Comparison of ENCODE assay signal across 22 cellular contexts in the genomic region with DNA sequence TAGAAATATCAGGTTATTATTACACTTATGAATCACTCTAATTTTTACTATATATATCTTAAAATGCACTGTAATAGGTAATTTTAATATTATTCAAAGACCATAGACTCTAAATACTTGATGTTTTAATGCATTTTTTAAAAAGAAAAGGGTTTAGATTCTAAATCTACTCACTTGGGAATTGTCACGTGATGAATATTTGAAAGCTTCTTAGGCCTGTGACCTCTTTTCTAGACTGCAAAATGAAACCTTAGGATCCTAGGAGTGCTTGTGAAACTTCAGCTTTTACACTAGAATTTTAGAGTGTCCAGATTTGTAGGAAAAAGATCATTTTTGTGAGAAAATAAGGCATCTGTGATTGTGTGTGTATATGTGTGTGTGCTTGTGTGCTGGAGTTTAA.
DNase-seq lines count a peak whose midpoint lies in the region; ATAC-seq, FAIRE-seq and TF ChIP-seq lines count a peak whose summit lies in the region.
"Had no signal": no experiment of that assay in that cellular context is flagged by ENCODE, and none has a peak within 500 bp of the region (broad histone marks: within the 10 kb centered on the region; RNA-seq: fewer than 3 reads in every experiment).

No MANE protein-coding gene starts in this region.

- no peaks in the 10 kb centered on the region for H3K27me3 Mint-ChIP-seq in MCF 10A (ENCODE audit: insufficient read depth, unreplicated experiment)
- H3K27me3 Mint-ChIP-seq: B cell; CD4-positive, alpha-beta T cell had no signal

- no peaks in the 10 kb centered on the region for H3K9me1 ChIP-seq in K562 (ENCODE audit: control insufficient read depth, insufficient read depth, low read length)

- TF ChIP-seq RAD21 in K562 (CRISPR knock-in tag; conservative IDR thresholded peaks at IDR 0.05 in 1 of 2, IDR thresholded peaks at IDR 0.05 in 1 of 2) = no peak

- H3K27ac ChIP-seq in mammary epithelial cell (ENCODE audit: insufficient read depth, low read depth, low read length) (no peak overlapping the region), K562 (ENCODE audit: extremely low read depth, low read depth, low read length) (no peak overlapping the region), right lobe of liver (no peak overlapping the region)
- H3K27ac ChIP-seq: 22Rv1; A549; BLaER1 treated with 17β-estradiol and CSF1 and Interleukin-3, amounts not matched to agents 10 nM and 100 nM; C4-2B had no signal

- dilution Hi-C loops in mammary epithelial cell (cut with HindIII; ENCODE audit: low sequenced_read_pairs) = no loop called here

- no peaks in the 10 kb centered on the region for H4K20me1 ChIP-seq in mammary epithelial cell (ENCODE audit: insufficient read depth, low read length)
- H4K20me1 ChIP-seq in K562 (replicated peaks; ENCODE audit: control insufficient read depth, insufficient read depth, low read length) = no peaks in the 10 kb centered on the region
- H4K20me1 ChIP-seq: BLaER1 treated with 17β-estradiol and CSF1 and Interleukin-3, amounts not matched to agents 10 nM and 100 nM had no signal

- TF ChIP-seq CTCF in mammary epithelial cell (conservative IDR thresholded peaks at IDR 0.05 in 1 of 2, IDR thresholded peaks at IDR 0.05 in 1 of 2; ENCODE audit: extremely low read depth in 1 of 2, insufficient read depth in 1 of 2, low read depth in 1 of 2, low read length in 2 of 2) (no peak), MCF 10A (IDR thresholded peaks at IDR 0.05; ENCODE audit: unreplicated experiment) (no peak), K562 (IDR thresholded peaks at IDR 0.05 in 2 of 3, conservative IDR thresholded peaks at IDR 0.05 in 1 of 3; ENCODE audit: insufficient read depth in 2 of 3, low read depth in 1 of 3, low read length in 3 of 3) (no peak), choroid plexus epithelial cell (conservative IDR thresholded peaks at IDR 0.05; ENCODE audit: low read depth, low read length) (no peak), right lobe of liver (IDR thresholded peaks at IDR 0.05) (no peak)

- in situ Hi-C loops in mammary epithelial cell (cut with MboI; ENCODE audit: low sequenced_read_pairs in 2 of 2) = no loop called here
- in situ Hi-C loops in K562 (cut with MboI) = no loop called here

- CTCF ChIA-PET in mammary epithelial cell (lab: Charles Lee; ENCODE audit: low non-redundant PET) = no interaction called here
- CTCF ChIA-PET in MCF 10A (lab: Yijun Ruan, JAX) = no interaction called here
- CTCF ChIA-PET in K562 (lab: Yijun Ruan, JAX; ENCODE audit: low intra/inter-chr PET ratio) = no interaction called here

- FAIRE-seq in K562 (lab: Jason Lieb, UNC) = no peak
- FAIRE-seq: A549, D721Med, G401.6, GM12892, GM18507 had no signal

- ATAC-seq in K562 (no peak), right lobe of liver (no peak)
- ATAC-seq: A549; CD8-positive, alpha-beta T cell had no signal

- TF ChIP-seq POLR2A in K562 (conservative IDR thresholded peaks at IDR 0.05) = no peak
- TF ChIP-seq POLR2A in right lobe of liver (IDR thresholded peaks at IDR 0.05) = no peak

- H2AFZ ChIP-seq in mammary epithelial cell (ENCODE audit: low read depth, low read length) (peak overlapping the region; percentile 70), K562 (ENCODE audit: low read depth, low read length) (no peak overlapping the region)

- H3K9ac ChIP-seq in mammary epithelial cell (ENCODE audit: insufficient read depth, low read length) (no peak overlapping the region), K562 (ENCODE audit: insufficient read depth in 1 of 2, low read depth in 2 of 2, low read length in 2 of 2) (no peak overlapping the region)
- H3K9ac ChIP-seq: BLaER1 treated with 17β-estradiol and CSF1 and Interleukin-3, amounts not matched to agents 10 nM and 100 nM had no signal

- TF ChIP-seq EP300 in K562 (IDR thresholded peaks at IDR 0.05; ENCODE audit: low read length) = no peak

- H3K4me3 ChIP-seq in mammary epithelial cell (replicated peaks in 1 of 3; ENCODE audit: insufficient read depth in 1 of 3, low read depth in 2 of 3, low read length in 3 of 3) (no peak overlapping the region), K562 (no peak overlapping the region), choroid plexus epithelial cell (ENCODE audit: low read depth, low read length) (no peak overlapping the region), right lobe of liver (no peak overlapping the region)
- H3K4me3 ChIP-seq: A549; BLaER1 treated with 17β-estradiol and CSF1 and Interleukin-3, amounts not matched to agents 10 nM and 100 nM had no signal

- H3K4me1 Mint-ChIP-seq in MCF 10A (ENCODE audit: insufficient read depth, unreplicated experiment) = no peaks in the 10 kb centered on the region
- H3K4me1 Mint-ChIP-seq: B cell had no signal

- H3K79me2 ChIP-seq in mammary epithelial cell (ENCODE audit: insufficient read depth, low read length) (no peaks in the 10 kb centered on the region), K562 (ENCODE audit: control insufficient read depth, insufficient read depth, low read length) (no peaks in the 10 kb centered on the region)

- H3K9me3 ChIP-seq in mammary epithelial cell (replicated peaks; ENCODE audit: insufficient read depth, low read length) = no peaks in the 10 kb centered on the region
- H3K9me3 ChIP-seq in K562 (replicated peaks; ENCODE audit: control insufficient read depth, insufficient read depth, low read depth, low read length) = no peaks in the 10 kb centered on the region
- no peaks in the 10 kb centered on the region for H3K9me3 ChIP-seq in right lobe of liver
- H3K9me3 ChIP-seq: A549; BLaER1 treated with 17β-estradiol and CSF1 and Interleukin-3, amounts not matched to agents 10 nM and 100 nM; Caco-2 had no signal

- no peak overlapping the region for H3K27ac Mint-ChIP-seq in MCF 10A (ENCODE audit: low read depth, unreplicated experiment)
- H3K27ac Mint-ChIP-seq: B cell; CD4-positive, alpha-beta T cell; CD8-positive, alpha-beta T cell had no signal

- BruUV-seq in mammary epithelial cell (replicated peaks; lab: Mats Ljungman, UMichigan) = no TSS peak
- no TSS peak for BruUV-seq in MCF 10A (replicated peaks; lab: Mats Ljungman, UMichigan)
- no TSS peak for BruUV-seq in K562 (replicated peaks; lab: Mats Ljungman, UMichigan)

- H3K36me3 Mint-ChIP-seq in MCF 10A (ENCODE audit: insufficient read depth, unreplicated experiment) = no peaks in the 10 kb centered on the region
- H3K36me3 Mint-ChIP-seq: CD8-positive, alpha-beta T cell had no signal

- H3K9me3 Mint-ChIP-seq in MCF 10A (ENCODE audit: unreplicated experiment) = no peaks in the 10 kb centered on the region
- H3K9me3 Mint-ChIP-seq: CD8-positive, alpha-beta T cell had no signal

- DNase-seq in mammary epithelial cell (no peak), MCF 10A (ENCODE audit: unreplicated experiment) (no peak), K562 (ENCODE audit: extremely low read depth in 1 of 4, low spot score in 3 of 4) (no peak), choroid plexus epithelial cell (ENCODE audit: low read depth) (peak; percentile 11), right lobe of liver (no peak), NCI-H146 (lab: John Stamatoyannopoulos, UW) (no peak)
- DNase-seq: AML-193; Caco-2; Calu3; CD4-positive, alpha-beta T cell; CD8-positive, alpha-beta T cell; DMS79 treated with DMSO at 0.1 percent for 48 hours; GF-D8 had no signal

- no peak overlapping the region for H3K4me3 Mint-ChIP-seq in MCF 10A (ENCODE audit: unreplicated experiment)
- H3K4me3 Mint-ChIP-seq: B cell; CD4-positive, alpha-beta T cell; CD8-positive, alpha-beta T cell had no signal

- H3K36me3 ChIP-seq in mammary epithelial cell (ENCODE audit: insufficient read depth, low read length) (no peaks in the 10 kb centered on the region), K562 (ENCODE audit: control insufficient read depth, insufficient read depth, low read length) (no peaks in the 10 kb centered on the region), right lobe of liver (no peaks in the 10 kb centered on the region)
- H3K36me3 ChIP-seq: BLaER1 treated with 17β-estradiol and CSF1 and Interleukin-3, amounts not matched to agents 10 nM and 100 nM had no signal

- H3K27me3 ChIP-seq in mammary epithelial cell (ENCODE audit: insufficient read depth, low read length) = no peaks in the 10 kb centered on the region
- H3K27me3 ChIP-seq in K562 (ENCODE audit: control insufficient read depth in 2 of 2, insufficient read depth in 2 of 2, low read length in 2 of 2) = no peaks in the 10 kb centered on the region
- H3K27me3 ChIP-seq in right lobe of liver = no peaks in the 10 kb centered on the region
- H3K27me3 ChIP-seq: BLaER1 treated with 17β-estradiol and CSF1 and Interleukin-3, amounts not matched to agents 10 nM and 100 nM had no signal

- H3K4me2 ChIP-seq in mammary epithelial cell (ENCODE audit: insufficient read depth, low read depth, low read length) (no peak overlapping the region), K562 (ENCODE audit: insufficient read depth, low read length) (no peak overlapping the region)
- H3K4me2 ChIP-seq: A549; BLaER1 treated with 17β-estradiol and CSF1 and Interleukin-3, amounts not matched to agents 10 nM and 100 nM had no signal

- H3K4me1 ChIP-seq in mammary epithelial cell (ENCODE audit: insufficient read depth, low read length) = no peaks in the 10 kb centered on the region
- H3K4me1 ChIP-seq in K562 (replicated peaks in 1 of 2; ENCODE audit: control insufficient read depth in 2 of 2, insufficient read depth in 2 of 2, low read length in 2 of 2) = no peaks in the 10 kb centered on the region
- no peaks in the 10 kb centered on the region for H3K4me1 ChIP-seq in right lobe of liver
- H3K4me1 ChIP-seq: A549; BLaER1 treated with 17β-estradiol and CSF1 and Interleukin-3, amounts not matched to agents 10 nM and 100 nM; Caco-2 had no signal

- intact Hi-C loops in mammary epithelial cell (cut with micrococcal nuclease) (no loop called here), MCF 10A (cut with micrococcal nuclease) (no loop called here), K562 (cut with micrococcal nuclease) (no loop called here), right lobe of liver (cut with DNase I) (no loop called here)

- 81% methylated on average over 1 of the region's 1 CpG for WGBS in mammary epithelial cell (ENCODE audit: low coverage, missing lambda C conversion rate)
- WGBS in K562 (ENCODE audit: insufficient coverage, low coverage, missing lambda C conversion rate) = 0% methylated on average over 1 of the region's 1 CpG
- 67% methylated on average over 1 of the region's 1 CpG for WGBS in right lobe of liver (ENCODE audit: insufficient coverage, low coverage, low lambda C conversion rate, missing lambda C conversion rate)

- POLR2A ChIA-PET in MCF 10A (lab: Yijun Ruan, JAX) (no interaction called here), K562 (lab: Yijun Ruan, JAX) (no interaction called here)

TF ChIP-seq in K562, 482 proteins besides CTCF, POLR2A, EP300 and RAD21 (continues in another document):
- TF ChIP-seq ZBTB7A (IDR thresholded peaks at IDR 0.05; ENCODE audit: borderline replicate concordance, control insufficient read depth, low read depth, low read length) = no peak
